In genomic region chr2:51379997-51380396, GRCh38 we compare ENCODE assay signal across 5 cellular contexts.
"Had no signal": no experiment of that assay in that cellular context is flagged by ENCODE, and none has a peak within 500 bp of the region (broad histone marks: within the 10 kb centered on the region; RNA-seq: fewer than 3 reads in every experiment).

No MANE protein-coding gene starts in this region.

- DNase-seq: IMR-90 had no signal

- H3K27ac ChIP-seq: HL-60 had no signal

- FAIRE-seq: HepG2, HTR-8/SVneo, K562 had no signal

- H3K4me3 ChIP-seq: K562 had no signal
